In the genomic region with DNA sequence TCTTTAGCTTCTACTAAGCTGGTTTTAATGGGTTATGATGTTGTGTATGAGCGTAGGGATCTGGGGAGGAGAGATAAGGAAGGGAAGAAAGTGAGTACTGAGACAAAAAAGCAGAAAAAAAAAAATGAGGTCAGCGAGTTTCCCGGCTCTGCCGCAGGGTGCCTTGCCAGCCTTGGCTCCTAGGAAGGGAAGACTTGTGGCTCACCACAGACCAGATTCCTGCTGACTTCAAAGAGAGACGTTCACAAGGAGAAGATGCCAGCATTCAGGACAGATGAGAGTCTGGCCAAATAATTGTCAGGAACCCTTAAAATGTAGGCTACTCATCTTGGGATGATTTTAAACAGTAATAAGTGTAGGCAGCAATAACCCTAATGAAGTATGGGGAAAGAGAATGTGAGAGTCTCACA, we compare ENCODE assay signal across 10 cellular contexts. TPM values are rescaled to one million over a fixed set of nuclear protein-coding genes. Genes with fewer than 3 reads are reported as not detected.
DNase-seq lines count a peak whose midpoint lies in the region; TF ChIP-seq lines count a peak whose summit lies in the region.
"Had no signal": no experiment of that assay in that cellular context is flagged by ENCODE, and none has a peak within 500 bp of the region (broad histone marks: within the 10 kb centered on the region; RNA-seq: fewer than 3 reads in every experiment).

No MANE protein-coding gene starts in this region.

- H2AFZ ChIP-seq in fibroblast of lung (ENCODE audit: low read length) (no peak overlapping the region), osteoblast (ENCODE audit: low read length) (no peak overlapping the region)

- peak; percentile 34 for DNase-seq in Ammon's horn (ENCODE audit: low spot score)
- DNase-seq in SK-N-MC (ENCODE audit: low read depth, low spot score): no peak
- peak; percentile 79 to 98 for DNase-seq in fibroblast of lung (ENCODE audit: low read depth in 2 of 2)
- peak; percentile 39 for DNase-seq in osteoblast (ENCODE audit: insufficient read length, low spot score, missing footprints)
- DNase-seq in NCI-H1694 (lab: John Stamatoyannopoulos, UW): no peak
- no peak for DNase-seq in NAMALWA (ENCODE audit: low spot score)
- DNase-seq in lower leg skin (ENCODE audit: low spot score in 2 of 2): no peak
- no peak for DNase-seq in GM19238 (ENCODE audit: insufficient read length, low spot score)
- DNase-seq: activated CD4-positive, alpha-beta T cell treated with anti-CD3 and anti-CD28 coated beads, Interleukin-2, amount 50 U/mL, for 4 hours; effector CD8-positive, alpha-beta T cell had no signal

- peaks cover 23% of the 10 kb centered on the region for H3K4me1 ChIP-seq in fibroblast of lung (ENCODE audit: control insufficient read depth, extremely low read depth, insufficient read depth, low read length)
- H3K4me1 ChIP-seq in osteoblast (ENCODE audit: insufficient read depth, low read length): peaks cover 32% of the 10 kb centered on the region

- H3K9me3 ChIP-seq in SK-N-MC (ENCODE audit: low read depth, low read length) (no peaks in the 10 kb centered on the region), fibroblast of lung (ENCODE audit: control insufficient read depth, insufficient read depth, low read depth, low read length) (no peaks in the 10 kb centered on the region), osteoblast (ENCODE audit: low read depth, low read length) (no peaks in the 10 kb centered on the region)

- H3K9ac ChIP-seq in SK-N-MC (ENCODE audit: insufficient read length): peak overlapping the region; percentile 11
- H3K9ac ChIP-seq in fibroblast of lung (ENCODE audit: insufficient read depth, low read length): no peak overlapping the region

- peak overlapping the region; percentile 62; the same call in 1 of the 2 replicates for H3K27ac ChIP-seq in SK-N-MC
- no peak overlapping the region for H3K27ac ChIP-seq in fibroblast of lung (ENCODE audit: insufficient read depth, low read length)
- H3K27ac ChIP-seq in osteoblast (ENCODE audit: low read depth, low read length): peak overlapping the region; percentile 35

- WGBS in lower leg skin, 2 donors: 12 to 14% methylated on average over 5 of the region's 5 CpGs

- H3K79me2 ChIP-seq in fibroblast of lung (ENCODE audit: control insufficient read depth, insufficient read depth, low read length) (peaks cover 5% of the 10 kb centered on the region), osteoblast (ENCODE audit: insufficient read depth, low read length) (peaks cover 12% of the 10 kb centered on the region)

- intact Hi-C loops in lower leg skin (cut with DNase I; ENCODE audit: low total_unique reads): no loop called here

- H4K20me1 ChIP-seq in fibroblast of lung (ENCODE audit: control insufficient read depth, extremely low read depth, insufficient read depth, low read length) (no peaks in the 10 kb centered on the region), osteoblast (ENCODE audit: insufficient read depth, low read length) (peaks cover 2% of the 10 kb centered on the region)

- no peak for TF ChIP-seq POLR2A in lower leg skin (IDR thresholded peaks at IDR 0.05)

- H3K36me3 ChIP-seq in SK-N-MC (ENCODE audit: insufficient read depth, low read length) (no peaks in the 10 kb centered on the region), fibroblast of lung (ENCODE audit: control insufficient read depth, insufficient read depth, low read length) (no peaks in the 10 kb centered on the region), osteoblast (ENCODE audit: insufficient read depth, low read length) (peaks cover 4% of the 10 kb centered on the region)

- H3K27me3 ChIP-seq in fibroblast of lung (ENCODE audit: control insufficient read depth, insufficient read depth, low read length) (no peaks in the 10 kb centered on the region), osteoblast (ENCODE audit: insufficient read depth, low read length) (no peaks in the 10 kb centered on the region)

- H3K4me3 ChIP-seq in SK-N-MC (peak overlapping the region; percentile 28; the same call in 1 of the 2 replicates), fibroblast of lung (replicated peaks in 1 of 4; ENCODE audit: control extremely low read depth in 1 of 4, insufficient read depth in 1 of 4, low read depth in 3 of 4, low read length in 4 of 4) (no peak overlapping the region), osteoblast (ENCODE audit: insufficient read depth, low read length) (no peak overlapping the region), lower leg skin (ENCODE audit: low read depth, poor library complexity, severe bottlenecking) (no peak overlapping the region)

- peak overlapping the region; percentile 54 for H3K4me2 ChIP-seq in fibroblast of lung (ENCODE audit: extremely low read depth, insufficient read depth, low read length)
- peak overlapping the region; percentile 29 for H3K4me2 ChIP-seq in osteoblast (ENCODE audit: insufficient read depth, low read length)

- TF ChIP-seq CTCF in fibroblast of lung (conservative IDR thresholded peaks at IDR 0.05 in 1 of 2, IDR thresholded peaks at IDR 0.05 in 1 of 2; ENCODE audit: low read depth in 1 of 2, low read length in 2 of 2): no peak
- TF ChIP-seq CTCF in osteoblast (IDR thresholded peaks at IDR 0.05; ENCODE audit: extremely low read depth, low read depth, low read length): no peak
- TF ChIP-seq CTCF in lower leg skin (IDR thresholded peaks at IDR 0.05): no peak

RNA-seq across cellular contexts. Expression of a gene that starts 11.4 kb away (rescaled TPM):
- 95.8 and 124 TPM in 2 replicates for total RNA-seq in fibroblast of lung
- 67.2 and 77.8 TPM in 2 replicates for polyA plus RNA-seq in fibroblast of lung
- polyA plus RNA-seq in fibroblast of lung (2012): 36.8 and 37.9 TPM in 2 replicates
- 5.5 and 9.1 TPM in 2 replicates for polyA minus RNA-seq in fibroblast of lung (ENCODE audit: low replicate concordance)
- total RNA-seq in osteoblast: 49.6 and 62.5 TPM in 2 replicates
- 10 to 100 TPM; 11.4 to 19.7 (median 16.3) TPM for total RNA-seq in lower leg skin

RNA-seq across cellular contexts. Expression of a gene that starts 26.6 kb away (rescaled TPM):
- 78.4 and 78.6 TPM in 2 replicates for total RNA-seq in fibroblast of lung
- 237 and 2,788 TPM in 2 replicates for polyA plus RNA-seq in fibroblast of lung
- polyA plus RNA-seq in fibroblast of lung (2012): 206 and 2,024 TPM in 2 replicates
- 291 and 2,169 TPM in 2 replicates for polyA minus RNA-seq in fibroblast of lung (ENCODE audit: low replicate concordance)
- 501 and 855 TPM in 2 replicates for total RNA-seq in osteoblast
- 100 to 1,000 TPM in 3 of 4 donors, 10 to 100 TPM in 1; 66.4 to 344 (median 129) TPM for total RNA-seq in lower leg skin

Comparison
In these comparisons a context has a peak if more than half of its experiments do, and no peak if none do; other contexts are left out.
1. DNase-seq: peak in Ammon's horn (single experiment), fibroblast of lung (2 of 2) and osteoblast (single experiment); none in SK-N-MC (single experiment), NCI-H1694 (single experiment), NAMALWA (single experiment), lower leg skin (0 of 2) and GM19238 (single experiment).